In genomic region chr2:172642301-172643020, GRCh38 we compare ENCODE assay signal across 21 cellular contexts.
DNase-seq lines count a peak whose midpoint lies in the region; ATAC-seq, FAIRE-seq and TF ChIP-seq lines count a peak whose summit lies in the region.
"Had no signal": no experiment of that assay in that cellular context is flagged by ENCODE, and none has a peak within 500 bp of the region (broad histone marks: within the 10 kb centered on the region; RNA-seq: fewer than 3 reads in every experiment).

No MANE protein-coding gene starts in this region.

- TF ChIP-seq RAD21 in IMR-90 (IDR thresholded peaks at IDR 0.05; ENCODE audit: low read length) (no peak), K562 (CRISPR knock-in tag; conservative IDR thresholded peaks at IDR 0.05 in 1 of 2, IDR thresholded peaks at IDR 0.05 in 1 of 2) (no peak)

- POLR2A ChIA-PET in IMR-90 (lab: Charles Lee; ENCODE audit: unreplicated experiment) (interaction anchor here (0.6 kb wide), 1 partner anchor 69 kb away, joined by 6 read pairs; no protein-coding TSS in a partner anchor), K562 (lab: Yijun Ruan, JAX) (no interaction called here)

- intact Hi-C loops in IMR-90 (cut with micrococcal nuclease) = no loop called here
- intact Hi-C loops in K562 (cut with micrococcal nuclease) = no loop called here
- intact Hi-C loops in dorsolateral prefrontal cortex (cut with DNase I) = no loop called here
- intact Hi-C loops in heart right ventricle (cut with DNase I) = no loop called here

- dilution Hi-C loops in IMR-90 (cut with HindIII; ENCODE audit: low sequenced_read_pairs, unreplicated experiment) = no loop called here

- H3K56ac ChIP-seq in IMR-90 (ENCODE audit: extremely low read depth, insufficient read depth, low read length) = peak overlapping the region; percentile 73; the same call in 1 of the 2 replicates
- H3K56ac ChIP-seq in mesendoderm (ENCODE audit: low read length) = no peak overlapping the region
- no peak overlapping the region for H3K56ac ChIP-seq in H9 (ENCODE audit: insufficient read length, low read depth, low read length)

- no peaks in the 10 kb centered on the region for H4K20me1 ChIP-seq in GM23248 (ENCODE audit: insufficient read depth)
- no peaks in the 10 kb centered on the region for H4K20me1 ChIP-seq in IMR-90 (ENCODE audit: insufficient read depth, low read length)
- H4K20me1 ChIP-seq in K562 (replicated peaks; ENCODE audit: control insufficient read depth, insufficient read depth, low read length) = no peaks in the 10 kb centered on the region
- no peaks in the 10 kb centered on the region for H4K20me1 ChIP-seq in H9 (ENCODE audit: control insufficient read depth, insufficient read depth, insufficient read length)

- no peak overlapping the region for H2BK12ac ChIP-seq in H9 (ENCODE audit: insufficient read length, low read depth, low read length)

- H3K4ac ChIP-seq in IMR-90 (ENCODE audit: low read depth, low read length) (peak overlapping the region; percentile 99), mesendoderm (ENCODE audit: low read depth, low read length) (no peak overlapping the region), H9 (ENCODE audit: low read depth, low read length) (no peak overlapping the region)

- H3K4me1 ChIP-seq in GM23248 (ENCODE audit: insufficient read depth) (peaks cover 40% of the 10 kb centered on the region), IMR-90 (ENCODE audit: control insufficient read depth, insufficient read depth, low read length) (peaks cover 44% of the 10 kb centered on the region), K562 (replicated peaks in 1 of 2; ENCODE audit: control insufficient read depth in 2 of 2, insufficient read depth in 2 of 2, low read length in 2 of 2) (no peaks in the 10 kb centered on the region; a peak in 1 of 5 replicates), mesendoderm (ENCODE audit: control insufficient read depth, low read depth, low read length) (no peaks in the 10 kb centered on the region), heart right ventricle (peaks cover 0 to 3% (median 0%) of the 10 kb centered on the region in 9 donors), H9 (ENCODE audit: insufficient read depth, low read length) (no peaks in the 10 kb centered on the region)
- H3K4me1 ChIP-seq: Caco-2 had no signal

- no peak overlapping the region for H3K4me3 ChIP-seq in GM23248
- no peak overlapping the region for H3K4me3 ChIP-seq in IMR-90 (ENCODE audit: insufficient read depth, low read depth, low read length)
- H3K4me3 ChIP-seq in K562 = no peak overlapping the region
- no peak overlapping the region for H3K4me3 ChIP-seq in mesendoderm (ENCODE audit: low read length)
- no peak overlapping the region for H3K4me3 ChIP-seq in dorsolateral prefrontal cortex
- no peak overlapping the region for H3K4me3 ChIP-seq in heart right ventricle
- H3K4me3 ChIP-seq: HAP-1 had no signal

- H2BK20ac ChIP-seq in IMR-90 (ENCODE audit: low read depth, low read length) (peak overlapping the region; percentile 98), H9 (ENCODE audit: low read depth, low read length, poor library complexity, severe bottlenecking) (no peak overlapping the region)

- H3K4me2 ChIP-seq in GM23248 (ENCODE audit: unreplicated experiment) (no peak overlapping the region), IMR-90 (ENCODE audit: low read depth, low read length) (no peak overlapping the region; the same call in 1 of the 2 replicates), K562 (ENCODE audit: insufficient read depth, low read length) (no peak overlapping the region), mesendoderm (ENCODE audit: low read length) (no peak overlapping the region), H9 (ENCODE audit: insufficient read depth, insufficient read length, low read length) (no peak overlapping the region)

- H3K36me3 Mint-ChIP-seq in H9 (ENCODE audit: insufficient read depth in 1 of 3, low read depth in 3 of 3) = peaks cover 4 to 11% (median 7%) of the 10 kb centered on the region in 3 experiments; a peak in 5 of 7 replicates

- H2BK120ac ChIP-seq in IMR-90 (ENCODE audit: low read depth, low read length) = peak overlapping the region; percentile 99
- H2BK120ac ChIP-seq in mesendoderm (ENCODE audit: low read depth, low read length) = no peak overlapping the region
- no peak overlapping the region for H2BK120ac ChIP-seq in H9 (ENCODE audit: low read depth, low read length, poor library complexity, severe bottlenecking)

- H3K27ac ChIP-seq in GM23248 (peak overlapping the region; percentile 70), IMR-90 (ENCODE audit: insufficient read depth, low read length) (peak overlapping the region; percentile 78), K562 (ENCODE audit: extremely low read depth, low read depth, low read length) (no peak overlapping the region), mesendoderm (ENCODE audit: low read depth, low read length) (no peak overlapping the region), dorsolateral prefrontal cortex (no peak overlapping the region), heart right ventricle (no peak overlapping the region), H9 (ENCODE audit: insufficient read length, low read depth, low read length) (no peak overlapping the region)
- H3K27ac ChIP-seq: C4-2B, HL-60 had no signal

- no peaks in the 10 kb centered on the region for H3K9me3 ChIP-seq in GM23248 (ENCODE audit: low read depth)
- H3K9me3 ChIP-seq in IMR-90 (ENCODE audit: control insufficient read depth, insufficient read depth, low read length) = no peaks in the 10 kb centered on the region
- H3K9me3 ChIP-seq in K562 (replicated peaks; ENCODE audit: control insufficient read depth, insufficient read depth, low read depth, low read length) = no peaks in the 10 kb centered on the region
- H3K9me3 ChIP-seq in heart right ventricle = no peaks in the 10 kb centered on the region
- no peaks in the 10 kb centered on the region for H3K9me3 ChIP-seq in H9 (ENCODE audit: control insufficient read depth, low read depth, low read length)
- H3K9me3 ChIP-seq: Caco-2, HAP-1 had no signal

- H3K9me3 Mint-ChIP-seq in H9 = peaks cover 7 to 11% of the 10 kb centered on the region in 2 experiments; a peak in 3 of 5 replicates
- H3K9me3 Mint-ChIP-seq: CD4-positive, alpha-beta T cell had no signal

- no peak for TF ChIP-seq EP300 in K562 (IDR thresholded peaks at IDR 0.05; ENCODE audit: low read length)

- H3K79me2 ChIP-seq in GM23248 (ENCODE audit: insufficient read depth) = no peaks in the 10 kb centered on the region
- H3K79me2 ChIP-seq in K562 (ENCODE audit: control insufficient read depth, insufficient read depth, low read length) = no peaks in the 10 kb centered on the region
- H3K79me2 ChIP-seq in mesendoderm (ENCODE audit: control insufficient read depth, insufficient read depth, low read length) = no peaks in the 10 kb centered on the region
- H3K79me2 ChIP-seq in H9 (ENCODE audit: insufficient read depth, low read length) = no peaks in the 10 kb centered on the region

- no peaks in the 10 kb centered on the region for H3K23me2 ChIP-seq in H9 (ENCODE audit: insufficient read length, low read depth, low read length, poor library complexity, severe bottlenecking)

- H3K27me3 ChIP-seq in GM23248 (replicated peaks; ENCODE audit: insufficient read depth) (no peaks in the 10 kb centered on the region), IMR-90 (ENCODE audit: control insufficient read depth, insufficient read depth, low read length) (no peaks in the 10 kb centered on the region), K562 (ENCODE audit: control insufficient read depth in 2 of 2, insufficient read depth in 2 of 2, low read length in 2 of 2) (peaks cover 12 to 29% of the 10 kb centered on the region in 2 experiments), mesendoderm (ENCODE audit: insufficient read depth, low read length, poor library complexity) (no peaks in the 10 kb centered on the region), dorsolateral prefrontal cortex (no peaks in the 10 kb centered on the region), heart right ventricle (no peaks in the 10 kb centered on the region), H9 (ENCODE audit: insufficient read depth, low read length) (no peaks in the 10 kb centered on the region)

- in situ Hi-C loops in GM23248 (cut with MboI) (no loop called here), IMR-90 (cut with MboI; ENCODE audit: low sequenced_read_pairs) (no loop called here), K562 (cut with MboI) (no loop called here)

- H3K23ac ChIP-seq in IMR-90 (ENCODE audit: low read depth, low read length) (peak overlapping the region; percentile 88), mesendoderm (ENCODE audit: low read length) (no peak overlapping the region), H9 (ENCODE audit: insufficient read length, low read depth, low read length) (no peak overlapping the region)

- H4K91ac ChIP-seq in IMR-90 (ENCODE audit: insufficient read depth, low read depth, low read length) = peak overlapping the region; percentile 98
- H4K91ac ChIP-seq in H9 (ENCODE audit: insufficient read length, low read depth, low read length) = no peak overlapping the region

- no peak for FAIRE-seq in K562 (lab: Jason Lieb, UNC)
- FAIRE-seq: A204.1, D721Med, H1 had no signal

- H3K4me1 Mint-ChIP-seq in H9 = peaks cover 0 to 2% of the 10 kb centered on the region in 2 experiments; a peak in 1 of 4 replicates

- H3K27me3 Mint-ChIP-seq in H9 (ENCODE audit: low read depth) = no peaks in the 10 kb centered on the region; the same call in 1 of the 2 replicates
- H3K27me3 Mint-ChIP-seq: CD4-positive, alpha-beta T cell had no signal

- peaks cover 8 to 28% of the 10 kb centered on the region in 2 experiments; a peak in 2 of 4 replicates for H3K79me1 ChIP-seq in IMR-90 (ENCODE audit: low read depth in 1 of 2, low read length in 2 of 2)
- no peaks in the 10 kb centered on the region for H3K79me1 ChIP-seq in mesendoderm (ENCODE audit: low read length)
- H3K79me1 ChIP-seq in H9 (ENCODE audit: insufficient read depth, low read depth, low read length, poor library complexity, severe bottlenecking) = no peaks in the 10 kb centered on the region

- H3K18ac ChIP-seq in IMR-90 (ENCODE audit: low read depth, low read length) = peak overlapping the region; percentile 92
- no peak overlapping the region for H3K18ac ChIP-seq in mesendoderm (ENCODE audit: low read length)
- H3K18ac ChIP-seq in H9 (ENCODE audit: insufficient read length, low read depth, low read length) = no peak overlapping the region

- H3K9me2 ChIP-seq in GM23248 (ENCODE audit: insufficient read depth) = no peaks in the 10 kb centered on the region

- no peak overlapping the region for H3K4me3 Mint-ChIP-seq in H9
- H3K4me3 Mint-ChIP-seq: CD4-positive, alpha-beta T cell had no signal

- H2BK15ac ChIP-seq in IMR-90 (ENCODE audit: low read depth, low read length) (peak overlapping the region; percentile 9; the same call in 2 of the 3 replicates), mesendoderm (replicated peaks; ENCODE audit: low read depth) (no peak overlapping the region), H9 (ENCODE audit: low read depth, low read length) (no peak overlapping the region)

- H3K36me3 ChIP-seq in GM23248 (ENCODE audit: low read depth) (no peaks in the 10 kb centered on the region), IMR-90 (ENCODE audit: control insufficient read depth, insufficient read depth, low read length) (no peaks in the 10 kb centered on the region), K562 (ENCODE audit: control insufficient read depth, insufficient read depth, low read length) (no peaks in the 10 kb centered on the region), mesendoderm (ENCODE audit: control insufficient read depth, insufficient read depth, low read length) (no peaks in the 10 kb centered on the region), heart right ventricle (no peaks in the 10 kb centered on the region)
- H3K36me3 ChIP-seq: HAP-1 had no signal

- H3K9ac ChIP-seq in GM23248 (0 out of 2 replicates have a peak overlapping the region, but pooled peaks have one; percentile 29), IMR-90 (ENCODE audit: low read depth, low read length) (no peak overlapping the region; the same call in 1 of the 2 replicates), K562 (ENCODE audit: insufficient read depth in 1 of 2, low read depth in 2 of 2, low read length in 2 of 2) (no peak overlapping the region), mesendoderm (ENCODE audit: low read length) (no peak overlapping the region), H9 (ENCODE audit: extremely low read depth, insufficient read length, low read length) (no peak overlapping the region)

- no peak for TF ChIP-seq POLR2A in IMR-90 (IDR thresholded peaks at IDR 0.05; ENCODE audit: low read depth, low read length)
- no peak for TF ChIP-seq POLR2A in K562 (conservative IDR thresholded peaks at IDR 0.05)

- H2BK5ac ChIP-seq in IMR-90 (ENCODE audit: low read depth, low read length, poor library complexity, severe bottlenecking) = peak overlapping the region; percentile 97
- no peak overlapping the region for H2BK5ac ChIP-seq in mesendoderm (ENCODE audit: low read length)
- H2BK5ac ChIP-seq in H9 (ENCODE audit: insufficient read length, low read length) = no peak overlapping the region

- H4K5ac ChIP-seq in IMR-90 (ENCODE audit: low read depth, low read length) (peak overlapping the region; percentile 90), mesendoderm (ENCODE audit: low read length) (no peak overlapping the region), H9 (ENCODE audit: insufficient read length, low read depth, low read length) (no peak overlapping the region)

- no peak for TF ChIP-seq CTCF in IMR-90 (conservative IDR thresholded peaks at IDR 0.05; ENCODE audit: low read depth, low read length)
- no peak for TF ChIP-seq CTCF in K562 (IDR thresholded peaks at IDR 0.05 in 2 of 3, conservative IDR thresholded peaks at IDR 0.05 in 1 of 3; ENCODE audit: insufficient read depth in 2 of 3, low read depth in 1 of 3, low read length in 3 of 3)
- TF ChIP-seq CTCF in dorsolateral prefrontal cortex (IDR thresholded peaks at IDR 0.05 in 54 of 56, conservative IDR thresholded peaks at IDR 0.05 in 2 of 56; ENCODE audit: low read depth in 1 of 56, partially characterized antibody in 56 of 56) = no peak
- TF ChIP-seq CTCF in heart right ventricle (IDR thresholded peaks at IDR 0.05) = no peak
- no peak for TF ChIP-seq CTCF in H9 (conservative IDR thresholded peaks at IDR 0.05)

- H3T11ph ChIP-seq in H9 (ENCODE audit: low read length) = no peak overlapping the region

- peak overlapping the region; percentile 56; the same call in 1 of the 2 replicates for H2AFZ ChIP-seq in GM23248
- H2AFZ ChIP-seq in IMR-90 (replicated peaks; ENCODE audit: low read length, poor library complexity) = peak overlapping the region; percentile 45
- no peak overlapping the region for H2AFZ ChIP-seq in K562 (ENCODE audit: low read depth, low read length)
- no peak overlapping the region for H2AFZ ChIP-seq in H9 (ENCODE audit: low read length)

- no peak overlapping the region for H3K27ac Mint-ChIP-seq in H9
- H3K27ac Mint-ChIP-seq: CD4-positive, alpha-beta T cell had no signal

- H2AK5ac ChIP-seq in IMR-90 (ENCODE audit: low read depth, low read length) (peak overlapping the region; percentile 98), mesendoderm (ENCODE audit: low read length) (no peak overlapping the region), H9 (ENCODE audit: insufficient read length, low read length) (no peak overlapping the region)

- ATAC-seq in IMR-90 (ENCODE audit: low read depth) (no peak), K562 (no peak), heart right ventricle (no peak)

- H4K8ac ChIP-seq in IMR-90 (ENCODE audit: low read depth in 2 of 2, low read length in 2 of 2) = peak overlapping the region; percentile 93 to 97
- no peak overlapping the region for H4K8ac ChIP-seq in mesendoderm (ENCODE audit: low read depth, low read length)
- H4K8ac ChIP-seq in H9 (replicated peaks; ENCODE audit: insufficient read length, low read depth, low read length) = no peak overlapping the region

- 57 to 58% methylated on average over 6 of the region's 6 CpGs for WGBS in GM23248 (ENCODE audit: low coverage in 1 of 2, low lambda C conversion rate in 2 of 2, missing lambda C conversion rate in 2 of 2), 2 experiments
- WGBS in IMR-90 (ENCODE audit: extremely low coverage in 2 of 2, insufficient read length in 1 of 2), 2 experiments = no CpG with 5 or more reads among the region's 6 CpGs
- 5% methylated on average over 6 of the region's 6 CpGs for WGBS in K562 (ENCODE audit: insufficient coverage, low coverage, missing lambda C conversion rate)
- no CpG with 5 or more reads among the region's 6 CpGs for WGBS in mesendoderm (ENCODE audit: extremely low coverage, insufficient coverage, low lambda C conversion rate)
- 63 to 78% methylated on average over 6 of the region's 6 CpGs for whole genome bisulfite sequencing in heart right ventricle, 2 donors
- whole genome bisulfite sequencing in H9 (ENCODE audit: extremely low coverage, insufficient read length, low lambda C conversion rate) = no CpG with 5 or more reads among the region's 6 CpGs

- CTCF ChIA-PET in IMR-90 (lab: Yijun Ruan, JAX) (no interaction called here), K562 (lab: Yijun Ruan, JAX; ENCODE audit: low intra/inter-chr PET ratio) (no interaction called here)

- DNase-seq in GM23248 (no peak), IMR-90 (no peak), K562 (ENCODE audit: extremely low read depth in 1 of 4, low spot score in 3 of 4) (no peak), mesendoderm (peak; percentile 29), dorsolateral prefrontal cortex (no peak), heart right ventricle (no peak), H9 (no peak)
- DNase-seq: ACHN; AML-193; Caco-2; CD4-positive, alpha-beta T cell; DMS153; DMS79; GF-D8; KG1 had no signal

- H3F3A ChIP-seq in GM23248 (ENCODE audit: insufficient read depth) = peaks cover 39% of the 10 kb centered on the region

- no TSS peak for BruUV-seq in IMR-90 (replicated peaks; lab: Mats Ljungman, UMichigan)
- BruUV-seq in K562 (replicated peaks; lab: Mats Ljungman, UMichigan) = no TSS peak

- peak overlapping the region; percentile 84 for H2AK9ac ChIP-seq in IMR-90 (replicated peaks; ENCODE audit: low read depth, low read length, poor library complexity)

- H3K9me1 ChIP-seq in IMR-90 (ENCODE audit: insufficient read depth, low read length) = peaks cover 34% of the 10 kb centered on the region
- no peaks in the 10 kb centered on the region for H3K9me1 ChIP-seq in K562 (ENCODE audit: control insufficient read depth, insufficient read depth, low read length)

- peak overlapping the region; percentile 98 for H3K14ac ChIP-seq in IMR-90 (replicated peaks; ENCODE audit: low read depth, low read length)
- H3K14ac ChIP-seq in H9 (ENCODE audit: insufficient read depth, low read length) = no peak overlapping the region

Comparison
In these comparisons a context has a peak if more than half of its experiments do, and no peak if none do; other contexts are left out.
1. H2AFZ ChIP-seq: peak in GM23248 (single experiment) and IMR-90 (single experiment); none in K562 (single experiment) and H9 (single experiment).
2. H3K27ac ChIP-seq: peak in GM23248 (single experiment) and IMR-90 (single experiment); none in K562 (single experiment), mesendoderm (single experiment), dorsolateral prefrontal cortex (0 of 59), heart right ventricle (0 of 10) and H9 (single experiment).
3. H4K8ac ChIP-seq: peak in IMR-90 (2 of 2); none in mesendoderm (single experiment) and H9 (single experiment).